ENCODE assay signal across 16 cellular contexts in genomic region chr5:911601-912000, GRCh38. TPM values are rescaled to one million over a fixed set of nuclear protein-coding genes. Genes with fewer than 3 reads are reported as not detected.
DNase-seq lines count a peak whose midpoint lies in the region; ATAC-seq and TF ChIP-seq lines count a peak whose summit lies in the region.
"Had no signal": no experiment of that assay in that cellular context is flagged by ENCODE, and none has a peak within 500 bp of the region (broad histone marks: within the 10 kb centered on the region; RNA-seq: fewer than 3 reads in every experiment).

No MANE protein-coding gene starts in this region.

- in situ Hi-C loops in Caki2 (cut with HindIII; ENCODE audit: low pct_unique_long_range_greater_than_20kb, low sequenced_read_pairs), result no loop called here
- in situ Hi-C loops in mammary epithelial cell (cut with MboI; ENCODE audit: low sequenced_read_pairs in 2 of 2), result loop anchor here in 1 of 2 donors (10.0 kb wide), 1 partner anchor 263 kb away; no protein-coding TSS in a partner anchor

- H3K36me3 ChIP-seq in MG63 (peaks cover 70% of the 10 kb centered on the region), mammary epithelial cell (ENCODE audit: insufficient read depth, low read length) (peaks cover 7% of the 10 kb centered on the region), mesenchymal stem cell (ENCODE audit: control insufficient read depth in 1 of 2, insufficient read depth in 2 of 2, low read depth in 1 of 2, low read length in 2 of 2) (peaks cover 32 to 42% of the 10 kb centered on the region in 2 experiments)
- H3K36me3 ChIP-seq: left ventricle myocardium inferior had no signal

- no peak overlapping the region for H3K14ac ChIP-seq in mesenchymal stem cell (ENCODE audit: low read length in 2 of 2)

- H2AK5ac ChIP-seq in mesenchymal stem cell (ENCODE audit: low read length, severe bottlenecking), result no peak overlapping the region

- H2BK120ac ChIP-seq in mesenchymal stem cell (ENCODE audit: low read depth, low read length), result no peak overlapping the region

- H2AFZ ChIP-seq in mammary epithelial cell (ENCODE audit: low read depth, low read length) (no peak overlapping the region), mesenchymal stem cell (ENCODE audit: low read depth, low read length) (no peak overlapping the region)

- dilution Hi-C loops in mammary epithelial cell (cut with HindIII; ENCODE audit: low sequenced_read_pairs), result no loop called here

- H3K79me2 ChIP-seq in mammary epithelial cell (ENCODE audit: insufficient read depth, low read length), result peaks cover 8% of the 10 kb centered on the region

- no TSS peak for BruUV-seq in mammary epithelial cell (replicated peaks; lab: Mats Ljungman, UMichigan)

- WGBS in mammary epithelial cell (ENCODE audit: low coverage, missing lambda C conversion rate), result 44% methylated on average over 10 of the region's 11 CpGs
- 88% methylated on average over 11 of the region's 11 CpGs for WGBS in mesenchymal stem cell

- no peak overlapping the region for H3K23ac ChIP-seq in mesenchymal stem cell (ENCODE audit: low read length in 2 of 2)

- H3K4me3 ChIP-seq in MG63 (no peak overlapping the region), mammary epithelial cell (replicated peaks in 1 of 3; ENCODE audit: insufficient read depth in 1 of 3, low read depth in 2 of 3, low read length in 3 of 3) (no peak overlapping the region), mesenchymal stem cell (ENCODE audit: insufficient read depth in 1 of 2, low read depth in 1 of 2, low read length in 2 of 2) (no peak overlapping the region)
- H3K4me3 ChIP-seq: BLaER1 treated with 17β-estradiol and CSF1 and Interleukin-3, amounts not matched to agents 10 nM and 100 nM; heart right ventricle; left ventricle myocardium inferior had no signal

- peaks cover 3% of the 10 kb centered on the region for H3K79me1 ChIP-seq in mesenchymal stem cell (replicated peaks; ENCODE audit: low read length, poor library complexity, severe bottlenecking)

- H3K4me1 ChIP-seq in mammary epithelial cell (ENCODE audit: insufficient read depth, low read length) (peaks cover 32% of the 10 kb centered on the region), mesenchymal stem cell (ENCODE audit: control insufficient read depth, insufficient read depth, low read depth, low read length) (peaks cover 13% of the 10 kb centered on the region)
- H3K4me1 ChIP-seq: heart right ventricle, left ventricle myocardium inferior had no signal

- H3K27me3 ChIP-seq in MG63, result no peaks in the 10 kb centered on the region
- no peaks in the 10 kb centered on the region for H3K27me3 ChIP-seq in mammary epithelial cell (ENCODE audit: insufficient read depth, low read length)
- H3K27me3 ChIP-seq in mesenchymal stem cell (ENCODE audit: control insufficient read depth in 1 of 2, insufficient read depth in 1 of 2, low read length in 2 of 2), result no peaks in the 10 kb centered on the region
- H3K27me3 ChIP-seq: BLaER1 treated with 17β-estradiol and CSF1 and Interleukin-3, amounts not matched to agents 10 nM and 100 nM; dorsolateral prefrontal cortex; heart right ventricle; neutrophil had no signal

- no peaks in the 10 kb centered on the region for H4K20me1 ChIP-seq in mammary epithelial cell (ENCODE audit: insufficient read depth, low read length)

- no peak overlapping the region for H3K4ac ChIP-seq in mesenchymal stem cell (ENCODE audit: low read depth in 1 of 2, low read length in 2 of 2)

- H3K9me3 ChIP-seq in MG63 (no peaks in the 10 kb centered on the region), mammary epithelial cell (replicated peaks; ENCODE audit: insufficient read depth, low read length) (no peaks in the 10 kb centered on the region), mesenchymal stem cell (ENCODE audit: control insufficient read depth, low read length) (no peaks in the 10 kb centered on the region)
- H3K9me3 ChIP-seq: BLaER1 treated with 17β-estradiol and CSF1 and Interleukin-3, amounts not matched to agents 10 nM and 100 nM; heart right ventricle; left ventricle myocardium inferior; neutrophil had no signal

- no peak overlapping the region for H4K8ac ChIP-seq in mesenchymal stem cell (ENCODE audit: low read length)

- no peak overlapping the region for H4K91ac ChIP-seq in mesenchymal stem cell (ENCODE audit: low read length)

- DNase-seq in Caki2 (ENCODE audit: low read depth) (peak; percentile 46), MG63 (peak; percentile 56), mammary epithelial cell (peak; percentile 84), mesenchymal stem cell (peak; percentile 74), globus pallidus (ENCODE audit: low spot score) (no peak), NCI-H82 (lab: John Stamatoyannopoulos, UW) (no peak), NOMO-1 (lab: John Stamatoyannopoulos, UW; ENCODE audit: unreplicated experiment in 2 of 2) (no peak)
- DNase-seq: activated naive CD4-positive, alpha-beta T cell treated with anti-CD3 and anti-CD28 coated beads, Interleukin-2, amount 10 ng/mL, durations not matched to agents 7 days and 5 days; heart right ventricle; left ventricle myocardium inferior; NCI-H774; stimulated activated CD4-positive, alpha-beta T cell treated with anti-CD3 and anti-CD28 coated beads, Interleukin-15, amount 100 ng/mL, for 24 hours had no signal

- CTCF ChIA-PET in mammary epithelial cell (lab: Charles Lee; ENCODE audit: low non-redundant PET), result no interaction called here

- no peak overlapping the region for H3K4me2 ChIP-seq in mammary epithelial cell (ENCODE audit: insufficient read depth, low read depth, low read length)
- H3K4me2 ChIP-seq in mesenchymal stem cell (ENCODE audit: low read length, poor library complexity, severe bottlenecking), result no peak overlapping the region

- H2BK12ac ChIP-seq in mesenchymal stem cell (ENCODE audit: low read length in 2 of 2), result no peak overlapping the region

- no peak for TF ChIP-seq CTCF in mammary epithelial cell (conservative IDR thresholded peaks at IDR 0.05 in 1 of 2, IDR thresholded peaks at IDR 0.05 in 1 of 2; ENCODE audit: extremely low read depth in 1 of 2, insufficient read depth in 1 of 2, low read depth in 1 of 2, low read length in 2 of 2)

- H3K9ac ChIP-seq in mammary epithelial cell (ENCODE audit: insufficient read depth, low read length) (peak overlapping the region; percentile 87), mesenchymal stem cell (ENCODE audit: low read length) (no peak overlapping the region)

- H3K18ac ChIP-seq in mesenchymal stem cell (ENCODE audit: low read depth in 1 of 2, low read length in 2 of 2), result no peak overlapping the region

- no peak overlapping the region for H2BK15ac ChIP-seq in mesenchymal stem cell (ENCODE audit: low read depth, poor library complexity, severe bottlenecking)

- intact Hi-C loops in mammary epithelial cell (cut with micrococcal nuclease), result no loop called here

- ATAC-seq in GM18511 (IDR thresholded peaks at IDR 0.05; ENCODE audit: unreplicated experiment), result no peak

- H2BK5ac ChIP-seq in mesenchymal stem cell (ENCODE audit: low read depth, low read length, poor library complexity, severe bottlenecking), result no peak overlapping the region

- peak overlapping the region; percentile 98 for H3K27ac ChIP-seq in mammary epithelial cell (ENCODE audit: insufficient read depth, low read depth, low read length)
- no peak overlapping the region for H3K27ac ChIP-seq in mesenchymal stem cell (ENCODE audit: low read length, poor library complexity, severe bottlenecking)
- H3K27ac ChIP-seq: BLaER1 treated with 17β-estradiol and CSF1 and Interleukin-3, amounts not matched to agents 10 nM and 100 nM; heart right ventricle; left ventricle myocardium inferior; neutrophil had no signal

RNA-seq across cellular contexts. Expression of gene TRIP13, which starts 18.9 kb away (rescaled TPM):
- 32.6 and 60.2 TPM in 2 replicates for total RNA-seq in Caki2 (2014; rRNA removed; shearing (Covaris generic); ENCODE audit: low replicate concordance)
- 73.4 and 82.0 TPM in 2 replicates for total RNA-seq in MG63 (2014; rRNA removed; shearing (Covaris generic); ENCODE audit: low replicate concordance)
- 10 to 100 TPM in 1 of 2 donors, 1 to 10 TPM in 1; 5.7 to 27.9 TPM for total RNA-seq in mammary epithelial cell
- polyA plus RNA-seq in mammary epithelial cell, result 35.4 TPM
- 68.5 TPM for polyA minus RNA-seq in mammary epithelial cell
- 5.7 TPM for polyA plus RNA-seq in mesenchymal stem cell (2013, experiment 1 of 2)
- polyA plus RNA-seq in mesenchymal stem cell (2013, experiment 2 of 2), result 5.7 TPM

RNA-seq across cellular contexts. Expression of gene BRD9, which starts 19.0 kb away (rescaled TPM):
- 20.4 and 29.2 TPM in 2 replicates for total RNA-seq in Caki2 (2014; rRNA removed; shearing (Covaris generic); ENCODE audit: low replicate concordance)
- total RNA-seq in MG63 (2014; rRNA removed; shearing (Covaris generic); ENCODE audit: low replicate concordance), result 15.8 and 27.5 TPM in 2 replicates
- 10 to 100 TPM; 25.5 to 45.8 TPM for total RNA-seq in mammary epithelial cell
- 14.5 TPM for polyA plus RNA-seq in mammary epithelial cell
- polyA minus RNA-seq in mammary epithelial cell, result 19.9 TPM
- polyA plus RNA-seq in mesenchymal stem cell (2013, experiment 1 of 2), result 26.0 TPM
- 25.5 TPM for polyA plus RNA-seq in mesenchymal stem cell (2013, experiment 2 of 2)

Comparison
In these comparisons a context has a peak if more than half of its experiments do, and no peak if none do; other contexts are left out.
1. DNase-seq: peak in Caki2 (single experiment), MG63 (single experiment), mammary epithelial cell (single experiment) and mesenchymal stem cell (single experiment); none in globus pallidus (single experiment), NCI-H82 (single experiment) and NOMO-1 (0 of 2).